ENCODE assay signal across 20 cellular contexts in genomic region chr14:68809524-68809923, GRCh38. TPM values are rescaled to one million over a fixed set of nuclear protein-coding genes. Genes with fewer than 3 reads are reported as not detected.
DNase-seq lines count a peak whose midpoint lies in the region; ATAC-seq and TF ChIP-seq lines count a peak whose summit lies in the region.
"Had no signal": no experiment of that assay in that cellular context is flagged by ENCODE, and none has a peak within 500 bp of the region (broad histone marks: within the 10 kb centered on the region; RNA-seq: fewer than 3 reads in every experiment).

No MANE protein-coding gene starts in this region.

- peaks cover 0 to 3% (median under 1%) of the 10 kb centered on the region in 4 donors for H3K9me3 ChIP-seq in esophagus muscularis mucosa
- no peaks in the 10 kb centered on the region for H3K9me3 ChIP-seq in upper lobe of right lung
- no peaks in the 10 kb centered on the region for H3K9me3 ChIP-seq in effector memory CD4-positive, alpha-beta T cell (ENCODE audit: control insufficient read depth, low read length)
- H3K9me3 ChIP-seq: adrenal gland had no signal

- H3K4me1 ChIP-seq in esophagus muscularis mucosa, result peaks cover 38 to 84% (median 82%) of the 10 kb centered on the region in 4 donors
- peaks cover 56% of the 10 kb centered on the region for H3K4me1 ChIP-seq in upper lobe of right lung
- peaks cover 25% of the 10 kb centered on the region for H3K4me1 ChIP-seq in effector memory CD4-positive, alpha-beta T cell (ENCODE audit: control insufficient read depth, insufficient read depth, low read length, poor library complexity, severe bottlenecking)

- H3K4me3 Mint-ChIP-seq in IgD-negative memory B cell, result peak overlapping the region in 1 of 4 donors; percentile 31
- H3K4me3 Mint-ChIP-seq in osteocyte (ENCODE audit: unreplicated experiment), result no peak overlapping the region
- H3K4me3 Mint-ChIP-seq: activated CD8-positive, alpha-beta memory T cell treated with anti-CD3 and anti-CD28 coated beads, Interleukin-2, amount 10 ng/mL, durations not matched to agents 7 days and 5 days had no signal

- 90% methylated on average over 4 of the region's 4 CpGs for WGBS in esophagus muscularis mucosa

- DNase-seq in esophagus muscularis mucosa (ENCODE audit: extremely low spot score), result peak; percentile 89
- DNase-seq in osteocyte (ENCODE audit: extremely low spot score, unreplicated experiment), result no peak
- DNase-seq in upper lobe of right lung, result no peak
- no peak for DNase-seq in kidney tubule cell (ENCODE audit: low spot score)
- no peak for DNase-seq in effector memory CD4-positive, alpha-beta T cell
- DNase-seq: activated CD8-positive, alpha-beta memory T cell treated with anti-CD3 and anti-CD28 coated beads, Interleukin-2, amount 10 ng/mL, durations not matched to agents 7 days and 5 days; activated effector memory CD4-positive, alpha-beta T cell treated with Interleukin-2 at 50 U/mL for 16 hours; AML-193; Calu3; GM23248; Karpas-422; left ventricle myocardium superior; NCI-H2081; NCI-H524; RPMI8226; stimulated activated CD4-positive, alpha-beta T cell treated with anti-CD3 and anti-CD28 coated beads, Interleukin-4, amount 100 ng/mL, for 4 hours had no signal

- no peak for TF ChIP-seq EP300 in esophagus muscularis mucosa (IDR thresholded peaks at IDR 0.05)

- no peaks in the 10 kb centered on the region for H3K36me3 ChIP-seq in esophagus muscularis mucosa
- no peaks in the 10 kb centered on the region for H3K36me3 ChIP-seq in upper lobe of right lung
- H3K36me3 ChIP-seq in effector memory CD4-positive, alpha-beta T cell (ENCODE audit: control insufficient read depth, insufficient read depth, low read length), result no peaks in the 10 kb centered on the region
- H3K36me3 ChIP-seq: adrenal gland, cardiac muscle cell had no signal

- H3K9me3 Mint-ChIP-seq in IgD-negative memory B cell (no peaks in the 10 kb centered on the region), osteocyte (ENCODE audit: unreplicated experiment) (no peaks in the 10 kb centered on the region)

- H3K4me1 Mint-ChIP-seq in IgD-negative memory B cell (peaks cover 35 to 69% (median 60%) of the 10 kb centered on the region in 3 donors), osteocyte (ENCODE audit: unreplicated experiment) (peaks cover 79% of the 10 kb centered on the region)

- no peak for TF ChIP-seq CTCF in esophagus muscularis mucosa (IDR thresholded peaks at IDR 0.05)
- no peak for TF ChIP-seq CTCF in osteocyte (IDR thresholded peaks at IDR 0.05)
- TF ChIP-seq CTCF in upper lobe of right lung (IDR thresholded peaks at IDR 0.05), result no peak

- H3K27me3 Mint-ChIP-seq in IgD-negative memory B cell (peaks cover 2% of the 10 kb centered on the region), osteocyte (ENCODE audit: unreplicated experiment) (no peaks in the 10 kb centered on the region)
- H3K27me3 Mint-ChIP-seq: activated CD8-positive, alpha-beta memory T cell treated with anti-CD3 and anti-CD28 coated beads, Interleukin-2, amount 10 ng/mL, durations not matched to agents 7 days and 5 days had no signal

- H3K27ac ChIP-seq in esophagus muscularis mucosa (replicated peaks in 1 of 4) (peak overlapping the region; percentile 74 to 88 (median 84)), upper lobe of right lung (peak overlapping the region; percentile 3)
- H3K27ac ChIP-seq in effector memory CD4-positive, alpha-beta T cell (ENCODE audit: insufficient read depth, low read length, poor library complexity, severe bottlenecking), result no peak overlapping the region
- H3K27ac ChIP-seq: cardiac muscle cell, GM23248 had no signal

- ATAC-seq in upper lobe of right lung (no peak), HG02870 (IDR thresholded peaks at IDR 0.05; ENCODE audit: unreplicated experiment) (no peak)
- ATAC-seq: activated CD8-positive, alpha-beta memory T cell treated with anti-CD3 and anti-CD28 coated beads, Interleukin-2, amount 10 ng/mL, durations not matched to agents 7 days and 5 days; left ventricle myocardium superior had no signal

- H3K27ac Mint-ChIP-seq in IgD-negative memory B cell (peak overlapping the region in 2 of 3 donors; percentile 73 to 82), osteocyte (ENCODE audit: unreplicated experiment) (peak overlapping the region; percentile 94)
- H3K27ac Mint-ChIP-seq: activated CD8-positive, alpha-beta memory T cell treated with anti-CD3 and anti-CD28 coated beads, Interleukin-2, amount 10 ng/mL, durations not matched to agents 7 days and 5 days had no signal

- no peak for TF ChIP-seq POLR2A in esophagus muscularis mucosa (IDR thresholded peaks at IDR 0.05; ENCODE audit: low read depth)

- intact Hi-C loops in esophagus muscularis mucosa (cut with DNase I) (no loop called here), upper lobe of right lung (cut with DNase I) (no loop called here)

- no peaks in the 10 kb centered on the region for H3K27me3 ChIP-seq in esophagus muscularis mucosa
- H3K27me3 ChIP-seq in upper lobe of right lung, result no peaks in the 10 kb centered on the region
- H3K27me3 ChIP-seq in effector memory CD4-positive, alpha-beta T cell (replicated peaks; ENCODE audit: control insufficient read depth, insufficient read depth, low read length, poor library complexity, severe bottlenecking), result no peaks in the 10 kb centered on the region
- H3K27me3 ChIP-seq: adrenal gland, cardiac muscle cell had no signal

- no peaks in the 10 kb centered on the region for H3K36me3 Mint-ChIP-seq in IgD-negative memory B cell
- no peaks in the 10 kb centered on the region for H3K36me3 Mint-ChIP-seq in osteocyte (ENCODE audit: unreplicated experiment)
- H3K36me3 Mint-ChIP-seq: activated CD8-positive, alpha-beta memory T cell treated with anti-CD3 and anti-CD28 coated beads, Interleukin-2, amount 10 ng/mL, durations not matched to agents 7 days and 5 days had no signal

- H3K4me3 ChIP-seq in esophagus muscularis mucosa (no peak overlapping the region), upper lobe of right lung (no peak overlapping the region)
- H3K4me3 ChIP-seq in effector memory CD4-positive, alpha-beta T cell (ENCODE audit: insufficient read depth, low read depth, low read length, poor library complexity, severe bottlenecking), result no peak overlapping the region
- H3K4me3 ChIP-seq: adrenal gland, cardiac muscle cell, GM23248 had no signal

RNA-seq across cellular contexts. Expression of gene ZFP36L1, which starts 16.7 kb away (rescaled TPM):
- polyA plus RNA-seq in IgD-negative memory B cell, result 275 TPM
- total RNA-seq in esophagus muscularis mucosa (100 to 1,000 TPM; 191 to 704 (median 444) TPM), osteocyte (311 and 352 TPM in 2 replicates), upper lobe of right lung (187 TPM)
